Comparison of ENCODE assay signal across 1 cellular context in the genomic region with DNA sequence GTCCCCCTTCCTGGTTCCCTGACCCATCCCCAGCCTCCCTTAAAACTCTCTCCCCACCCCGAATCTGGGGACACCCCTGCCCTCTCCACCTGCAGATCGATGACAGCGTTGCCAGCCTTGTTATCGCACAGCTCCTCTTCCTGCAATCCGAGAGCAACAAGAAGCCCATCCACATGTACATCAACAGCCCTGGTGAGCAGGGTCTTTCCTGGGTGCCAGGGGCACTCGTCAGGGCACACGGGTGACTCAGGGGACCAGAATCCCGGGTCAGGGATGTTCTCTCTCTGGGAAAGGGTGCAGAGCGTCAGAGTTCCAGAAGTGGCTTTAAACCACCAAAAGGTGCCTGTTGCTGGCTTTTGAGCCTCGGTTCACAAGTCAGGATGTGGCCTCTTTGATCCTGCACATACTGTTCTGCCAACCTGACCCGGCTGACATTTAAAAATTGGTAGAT.
TF ChIP-seq lines count a peak whose summit lies in the region.

No MANE protein-coding gene starts in this region.

TF ChIP-seq in K562, 482 proteins besides CTCF, POLR2A, EP300 and RAD21:
- TF ChIP-seq, protein P1, sequence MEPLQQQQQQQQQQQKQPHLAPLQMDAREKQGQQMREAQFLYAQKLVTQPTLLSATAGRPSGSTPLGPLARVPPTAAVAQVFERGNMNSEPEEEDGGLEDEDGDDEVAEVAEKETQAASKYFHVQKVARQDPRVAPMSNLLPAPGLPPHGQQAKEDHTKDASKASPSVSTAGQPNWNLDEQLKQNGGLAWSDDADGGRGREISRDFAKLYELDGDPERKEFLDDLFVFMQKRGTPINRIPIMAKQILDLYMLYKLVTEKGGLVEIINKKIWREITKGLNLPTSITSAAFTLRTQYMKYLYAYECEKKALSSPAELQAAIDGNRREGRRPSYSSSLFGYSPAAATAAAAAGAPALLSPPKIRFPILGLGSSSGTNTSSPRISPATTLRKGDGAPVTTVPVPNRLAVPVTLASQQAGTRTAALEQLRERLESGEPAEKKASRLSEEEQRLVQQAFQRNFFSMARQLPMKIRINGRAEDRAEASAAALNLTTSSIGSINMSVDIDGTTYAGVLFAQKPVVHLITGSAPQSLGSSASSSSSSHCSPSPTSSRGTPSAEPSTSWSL (CRISPR knock-in tag; IDR thresholded peaks at IDR 0.05; ENCODE audit: borderline replicate concordance) = no peak
- peak; percentile 2; the same call in 1 of the 2 replicates for TF ChIP-seq MTA1 (IDR thresholded peaks at IDR 0.05; ENCODE audit: borderline replicate concordance)
